In the genomic region with DNA sequence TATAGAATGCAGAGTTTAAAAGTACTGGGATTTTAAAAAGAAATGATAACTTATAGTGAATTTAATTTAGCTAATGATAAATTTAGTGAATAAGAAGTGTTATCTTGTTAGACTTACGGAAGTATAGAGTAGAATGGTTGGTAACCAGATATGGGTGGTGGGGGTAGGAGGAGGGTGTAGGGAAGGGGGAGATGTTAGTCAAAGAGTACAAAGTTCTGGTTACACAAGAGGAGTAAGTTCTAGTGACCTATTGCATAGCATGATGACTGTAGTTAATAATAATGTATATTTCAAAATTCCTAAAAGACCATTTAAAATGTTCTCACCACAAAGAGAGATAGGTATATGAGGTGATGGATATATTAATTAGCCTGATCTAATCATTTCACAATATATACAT, we compare ENCODE assay signal across 1 cellular context.
A peak's percentile ranks its signal among the peaks of the same experiment; 100 is the strongest.
TF ChIP-seq lines count a peak whose summit lies in the region.

No MANE protein-coding gene starts in this region.

TF ChIP-seq in HepG2, 621 proteins besides CTCF, POLR2A, EP300 and RAD21 (continued from another document):
- TF ChIP-seq REPIN1 (CRISPR knock-in tag; IDR thresholded peaks at IDR 0.05; ENCODE audit: borderline replicate concordance, low read depth) (no peak), TCF7L2 (IDR thresholded peaks at IDR 0.05; ENCODE audit: low read depth, low read length) (no peak), FOXA3 (CRISPR knock-in tag; IDR thresholded peaks at IDR 0.05) (peak; percentile 85), ZKSCAN8 (CRISPR knock-in tag; IDR thresholded peaks at IDR 0.05; ENCODE audit: borderline replicate concordance) (no peak), ZNF629 (CRISPR knock-in tag; conservative IDR thresholded peaks at IDR 0.05) (no peak), ZFP41 (CRISPR knock-in tag; IDR thresholded peaks at IDR 0.05; ENCODE audit: borderline replicate concordance) (no peak), NFIC (IDR thresholded peaks at IDR 0.05; ENCODE audit: low read length) (no peak; the same call in 1 of the 2 replicates), SNRNP70 (IDR thresholded peaks at IDR 0.05; ENCODE audit: low read depth, low read length) (no peak), ZNF343 (CRISPR knock-in tag; IDR thresholded peaks at IDR 0.05) (no peak), NCOA5 (CRISPR knock-in tag; IDR thresholded peaks at IDR 0.05) (no peak), KAT8 (CRISPR knock-in tag; IDR thresholded peaks at IDR 0.05) (peak; percentile 75; the same call in 1 of the 2 replicates), ZNF614 (CRISPR knock-in tag; IDR thresholded peaks at IDR 0.05; ENCODE audit: borderline replicate concordance) (no peak), POGZ (CRISPR knock-in tag; IDR thresholded peaks at IDR 0.05) (peak; percentile 56; the same call in 1 of the 2 replicates), NR2F6 (IDR thresholded peaks at IDR 0.05) (peak; percentile 86), NR2F6 (CRISPR knock-in tag; IDR thresholded peaks at IDR 0.05) (peak; percentile 92), ZNF589 (CRISPR knock-in tag; conservative IDR thresholded peaks at IDR 0.05) (no peak), ZNF720 (CRISPR knock-in tag; IDR thresholded peaks at IDR 0.05) (no peak), PHF8 (CRISPR knock-in tag; IDR thresholded peaks at IDR 0.05) (no peak), ZBTB7B (CRISPR knock-in tag; IDR thresholded peaks at IDR 0.05) (no peak), ZSCAN21 (CRISPR knock-in tag; IDR thresholded peaks at IDR 0.05; ENCODE audit: borderline replicate concordance) (no peak), SRSF9 (IDR thresholded peaks at IDR 0.05; ENCODE audit: borderline replicate concordance, insufficient read depth, low read depth, low read length, poor library complexity, severe bottlenecking) (no peak), SOX5 (CRISPR knock-in tag; IDR thresholded peaks at IDR 0.05; ENCODE audit: borderline replicate concordance) (peak; percentile 71; the same call in 1 of the 2 replicates), SP2 (CRISPR knock-in tag; IDR thresholded peaks at IDR 0.05) (no peak), SKI (IDR thresholded peaks at IDR 0.05; ENCODE audit: partially characterized antibody) (no peak), MAFG (CRISPR knock-in tag; IDR thresholded peaks at IDR 0.05) (no peak), NCOR1 (IDR thresholded peaks at IDR 0.05; ENCODE audit: borderline replicate concordance, low read length) (peak; percentile 97), HOXA9 (CRISPR knock-in tag; IDR thresholded peaks at IDR 0.05; ENCODE audit: borderline replicate concordance) (no peak), ISL2 (CRISPR knock-in tag; IDR thresholded peaks at IDR 0.05) (peak; percentile 73; the same call in 1 of the 2 replicates), ZNF607 (CRISPR knock-in tag; IDR thresholded peaks at IDR 0.05; ENCODE audit: borderline replicate concordance) (no peak)
- TF ChIP-seq, protein P1, sequence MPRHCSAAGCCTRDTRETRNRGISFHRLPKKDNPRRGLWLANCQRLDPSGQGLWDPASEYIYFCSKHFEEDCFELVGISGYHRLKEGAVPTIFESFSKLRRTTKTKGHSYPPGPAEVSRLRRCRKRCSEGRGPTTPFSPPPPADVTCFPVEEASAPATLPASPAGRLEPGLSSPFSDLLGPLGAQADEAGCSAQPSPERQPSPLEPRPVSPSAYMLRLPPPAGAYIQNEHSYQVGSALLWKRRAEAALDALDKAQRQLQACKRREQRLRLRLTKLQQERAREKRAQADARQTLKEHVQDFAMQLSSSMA (CRISPR knock-in tag; IDR thresholded peaks at IDR 0.05): no peak
- TF ChIP-seq, protein P2, sequence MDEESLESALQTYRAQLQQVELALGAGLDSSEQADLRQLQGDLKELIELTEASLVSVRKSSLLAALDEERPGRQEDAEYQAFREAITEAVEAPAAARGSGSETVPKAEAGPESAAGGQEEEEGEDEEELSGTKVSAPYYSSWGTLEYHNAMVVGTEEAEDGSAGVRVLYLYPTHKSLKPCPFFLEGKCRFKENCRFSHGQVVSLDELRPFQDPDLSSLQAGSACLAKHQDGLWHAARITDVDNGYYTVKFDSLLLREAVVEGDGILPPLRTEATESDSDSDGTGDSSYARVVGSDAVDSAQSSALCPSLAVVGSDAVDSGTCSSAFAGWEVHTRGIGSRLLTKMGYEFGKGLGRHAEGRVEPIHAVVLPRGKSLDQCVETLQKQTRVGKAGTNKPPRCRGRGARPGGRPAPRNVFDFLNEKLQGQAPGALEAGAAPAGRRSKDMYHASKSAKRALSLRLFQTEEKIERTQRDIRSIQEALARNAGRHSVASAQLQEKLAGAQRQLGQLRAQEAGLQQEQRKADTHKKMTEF (CRISPR knock-in tag; IDR thresholded peaks at IDR 0.05): peak; percentile 62; the same call in 1 of the 2 replicates
- TF ChIP-seq, protein P3, sequence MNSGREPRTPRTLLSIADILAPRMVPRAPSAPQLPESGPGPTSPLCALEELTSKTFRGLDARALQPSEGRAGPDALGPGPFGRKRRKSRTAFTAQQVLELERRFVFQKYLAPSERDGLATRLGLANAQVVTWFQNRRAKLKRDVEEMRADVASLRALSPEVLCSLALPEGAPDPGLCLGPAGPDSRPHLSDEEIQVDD (CRISPR knock-in tag; IDR thresholded peaks at IDR 0.05; ENCODE audit: borderline replicate concordance): no peak
- TF ChIP-seq, protein P4, sequence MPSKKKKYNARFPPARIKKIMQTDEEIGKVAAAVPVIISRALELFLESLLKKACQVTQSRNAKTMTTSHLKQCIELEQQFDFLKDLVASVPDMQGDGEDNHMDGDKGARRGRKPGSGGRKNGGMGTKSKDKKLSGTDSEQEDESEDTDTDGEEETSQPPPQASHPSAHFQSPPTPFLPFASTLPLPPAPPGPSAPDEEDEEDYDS (CRISPR knock-in tag; IDR thresholded peaks at IDR 0.05): 0 out of 2 replicates have a peak, but pooled peaks have one; percentile 14
- TF ChIP-seq, protein P5, sequence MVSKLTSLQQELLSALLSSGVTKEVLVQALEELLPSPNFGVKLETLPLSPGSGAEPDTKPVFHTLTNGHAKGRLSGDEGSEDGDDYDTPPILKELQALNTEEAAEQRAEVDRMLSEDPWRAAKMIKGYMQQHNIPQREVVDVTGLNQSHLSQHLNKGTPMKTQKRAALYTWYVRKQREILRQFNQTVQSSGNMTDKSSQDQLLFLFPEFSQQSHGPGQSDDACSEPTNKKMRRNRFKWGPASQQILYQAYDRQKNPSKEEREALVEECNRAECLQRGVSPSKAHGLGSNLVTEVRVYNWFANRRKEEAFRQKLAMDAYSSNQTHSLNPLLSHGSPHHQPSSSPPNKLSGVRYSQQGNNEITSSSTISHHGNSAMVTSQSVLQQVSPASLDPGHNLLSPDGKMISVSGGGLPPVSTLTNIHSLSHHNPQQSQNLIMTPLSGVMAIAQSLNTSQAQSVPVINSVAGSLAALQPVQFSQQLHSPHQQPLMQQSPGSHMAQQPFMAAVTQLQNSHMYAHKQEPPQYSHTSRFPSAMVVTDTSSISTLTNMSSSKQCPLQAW (CRISPR knock-in tag; IDR thresholded peaks at IDR 0.05): no peak
- TF ChIP-seq, protein P6, sequence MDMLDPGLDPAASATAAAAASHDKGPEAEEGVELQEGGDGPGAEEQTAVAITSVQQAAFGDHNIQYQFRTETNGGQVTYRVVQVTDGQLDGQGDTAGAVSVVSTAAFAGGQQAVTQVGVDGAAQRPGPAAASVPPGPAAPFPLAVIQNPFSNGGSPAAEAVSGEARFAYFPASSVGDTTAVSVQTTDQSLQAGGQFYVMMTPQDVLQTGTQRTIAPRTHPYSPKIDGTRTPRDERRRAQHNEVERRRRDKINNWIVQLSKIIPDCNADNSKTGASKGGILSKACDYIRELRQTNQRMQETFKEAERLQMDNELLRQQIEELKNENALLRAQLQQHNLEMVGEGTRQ (IDR thresholded peaks at IDR 0.05; ENCODE audit: low read depth, low read length): no peak
- TF ChIP-seq, protein P6 (CRISPR knock-in tag; IDR thresholded peaks at IDR 0.05; ENCODE audit: borderline replicate concordance): no peak
- TF ChIP-seq, protein P7, sequence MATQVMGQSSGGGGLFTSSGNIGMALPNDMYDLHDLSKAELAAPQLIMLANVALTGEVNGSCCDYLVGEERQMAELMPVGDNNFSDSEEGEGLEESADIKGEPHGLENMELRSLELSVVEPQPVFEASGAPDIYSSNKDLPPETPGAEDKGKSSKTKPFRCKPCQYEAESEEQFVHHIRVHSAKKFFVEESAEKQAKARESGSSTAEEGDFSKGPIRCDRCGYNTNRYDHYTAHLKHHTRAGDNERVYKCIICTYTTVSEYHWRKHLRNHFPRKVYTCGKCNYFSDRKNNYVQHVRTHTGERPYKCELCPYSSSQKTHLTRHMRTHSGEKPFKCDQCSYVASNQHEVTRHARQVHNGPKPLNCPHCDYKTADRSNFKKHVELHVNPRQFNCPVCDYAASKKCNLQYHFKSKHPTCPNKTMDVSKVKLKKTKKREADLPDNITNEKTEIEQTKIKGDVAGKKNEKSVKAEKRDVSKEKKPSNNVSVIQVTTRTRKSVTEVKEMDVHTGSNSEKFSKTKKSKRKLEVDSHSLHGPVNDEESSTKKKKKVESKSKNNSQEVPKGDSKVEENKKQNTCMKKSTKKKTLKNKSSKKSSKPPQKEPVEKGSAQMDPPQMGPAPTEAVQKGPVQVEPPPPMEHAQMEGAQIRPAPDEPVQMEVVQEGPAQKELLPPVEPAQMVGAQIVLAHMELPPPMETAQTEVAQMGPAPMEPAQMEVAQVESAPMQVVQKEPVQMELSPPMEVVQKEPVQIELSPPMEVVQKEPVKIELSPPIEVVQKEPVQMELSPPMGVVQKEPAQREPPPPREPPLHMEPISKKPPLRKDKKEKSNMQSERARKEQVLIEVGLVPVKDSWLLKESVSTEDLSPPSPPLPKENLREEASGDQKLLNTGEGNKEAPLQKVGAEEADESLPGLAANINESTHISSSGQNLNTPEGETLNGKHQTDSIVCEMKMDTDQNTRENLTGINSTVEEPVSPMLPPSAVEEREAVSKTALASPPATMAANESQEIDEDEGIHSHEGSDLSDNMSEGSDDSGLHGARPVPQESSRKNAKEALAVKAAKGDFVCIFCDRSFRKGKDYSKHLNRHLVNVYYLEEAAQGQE (IDR thresholded peaks at IDR 0.05; ENCODE audit: borderline replicate concordance in 1 of 2, low read depth in 1 of 2, low read length in 2 of 2): 0 out of 4 replicates have a peak, but pooled peaks of 1 of the 2 experiments have one; percentile 29
- TF ChIP-seq, protein P8, sequence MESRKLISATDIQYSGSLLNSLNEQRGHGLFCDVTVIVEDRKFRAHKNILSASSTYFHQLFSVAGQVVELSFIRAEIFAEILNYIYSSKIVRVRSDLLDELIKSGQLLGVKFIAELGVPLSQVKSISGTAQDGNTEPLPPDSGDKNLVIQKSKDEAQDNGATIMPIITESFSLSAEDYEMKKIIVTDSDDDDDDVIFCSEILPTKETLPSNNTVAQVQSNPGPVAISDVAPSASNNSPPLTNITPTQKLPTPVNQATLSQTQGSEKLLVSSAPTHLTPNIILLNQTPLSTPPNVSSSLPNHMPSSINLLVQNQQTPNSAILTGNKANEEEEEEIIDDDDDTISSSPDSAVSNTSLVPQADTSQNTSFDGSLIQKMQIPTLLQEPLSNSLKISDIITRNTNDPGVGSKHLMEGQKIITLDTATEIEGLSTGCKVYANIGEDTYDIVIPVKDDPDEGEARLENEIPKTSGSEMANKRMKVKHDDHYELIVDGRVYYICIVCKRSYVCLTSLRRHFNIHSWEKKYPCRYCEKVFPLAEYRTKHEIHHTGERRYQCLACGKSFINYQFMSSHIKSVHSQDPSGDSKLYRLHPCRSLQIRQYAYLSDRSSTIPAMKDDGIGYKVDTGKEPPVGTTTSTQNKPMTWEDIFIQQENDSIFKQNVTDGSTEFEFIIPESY (CRISPR knock-in tag; IDR thresholded peaks at IDR 0.05): no peak
- TF ChIP-seq, protein P9, sequence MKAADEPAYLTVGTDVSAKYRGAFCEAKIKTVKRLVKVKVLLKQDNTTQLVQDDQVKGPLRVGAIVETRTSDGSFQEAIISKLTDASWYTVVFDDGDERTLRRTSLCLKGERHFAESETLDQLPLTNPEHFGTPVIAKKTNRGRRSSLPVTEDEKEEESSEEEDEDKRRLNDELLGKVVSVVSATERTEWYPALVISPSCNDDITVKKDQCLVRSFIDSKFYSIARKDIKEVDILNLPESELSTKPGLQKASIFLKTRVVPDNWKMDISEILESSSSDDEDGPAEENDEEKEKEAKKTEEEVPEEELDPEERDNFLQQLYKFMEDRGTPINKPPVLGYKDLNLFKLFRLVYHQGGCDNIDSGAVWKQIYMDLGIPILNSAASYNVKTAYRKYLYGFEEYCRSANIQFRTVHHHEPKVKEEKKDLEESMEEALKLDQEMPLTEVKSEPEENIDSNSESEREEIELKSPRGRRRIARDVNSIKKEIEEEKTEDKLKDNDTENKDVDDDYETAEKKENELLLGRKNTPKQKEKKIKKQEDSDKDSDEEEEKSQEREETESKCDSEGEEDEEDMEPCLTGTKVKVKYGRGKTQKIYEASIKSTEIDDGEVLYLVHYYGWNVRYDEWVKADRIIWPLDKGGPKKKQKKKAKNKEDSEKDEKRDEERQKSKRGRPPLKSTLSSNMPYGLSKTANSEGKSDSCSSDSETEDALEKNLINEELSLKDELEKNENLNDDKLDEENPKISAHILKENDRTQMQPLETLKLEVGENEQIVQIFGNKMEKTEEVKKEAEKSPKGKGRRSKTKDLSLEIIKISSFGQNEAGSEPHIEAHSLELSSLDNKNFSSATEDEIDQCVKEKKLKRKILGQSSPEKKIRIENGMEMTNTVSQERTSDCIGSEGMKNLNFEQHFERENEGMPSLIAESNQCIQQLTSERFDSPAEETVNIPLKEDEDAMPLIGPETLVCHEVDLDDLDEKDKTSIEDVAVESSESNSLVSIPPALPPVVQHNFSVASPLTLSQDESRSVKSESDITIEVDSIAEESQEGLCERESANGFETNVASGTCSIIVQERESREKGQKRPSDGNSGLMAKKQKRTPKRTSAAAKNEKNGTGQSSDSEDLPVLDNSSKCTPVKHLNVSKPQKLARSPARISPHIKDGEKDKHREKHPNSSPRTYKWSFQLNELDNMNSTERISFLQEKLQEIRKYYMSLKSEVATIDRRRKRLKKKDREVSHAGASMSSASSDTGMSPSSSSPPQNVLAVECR (CRISPR knock-in tag; IDR thresholded peaks at IDR 0.05; ENCODE audit: borderline replicate concordance): no peak
